ENCODE assay signal across 1 cellular context in the genomic region with DNA sequence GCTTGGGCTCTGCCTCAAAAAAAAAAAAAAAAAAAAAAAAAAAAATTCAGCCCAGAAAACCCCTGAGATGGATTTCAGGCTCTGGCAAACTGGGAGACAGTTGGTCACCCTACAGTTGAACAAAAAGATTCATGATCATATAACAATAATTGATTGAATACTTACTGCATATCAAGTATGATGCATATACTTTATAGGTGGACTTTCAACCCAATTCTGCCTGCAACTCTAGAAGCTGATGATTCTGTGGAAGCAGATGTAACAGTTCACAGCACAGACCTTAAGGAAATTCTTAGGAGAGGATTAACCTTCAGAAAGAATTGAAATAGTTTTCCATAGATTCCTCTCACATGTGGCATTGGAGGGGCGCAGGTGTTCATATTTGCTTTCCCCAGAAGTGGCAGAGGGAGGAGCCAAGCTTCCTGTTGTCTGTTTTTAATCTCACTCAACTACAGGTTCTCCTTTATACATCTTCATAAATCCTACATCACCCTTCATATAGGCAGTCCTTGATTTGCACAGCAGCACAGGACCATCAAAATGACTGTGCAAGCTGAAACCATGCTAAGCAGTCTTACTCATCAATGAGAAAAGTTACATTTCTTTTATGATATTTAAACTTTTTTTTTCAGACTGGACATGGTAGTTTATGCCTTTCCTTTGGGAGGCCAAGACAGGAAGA.
TF ChIP-seq lines count a peak whose summit lies in the region.

No MANE protein-coding gene starts in this region.

TF ChIP-seq in H1, 55 proteins besides CTCF, POLR2A, EP300 and RAD21:
- TF ChIP-seq, protein P1, sequence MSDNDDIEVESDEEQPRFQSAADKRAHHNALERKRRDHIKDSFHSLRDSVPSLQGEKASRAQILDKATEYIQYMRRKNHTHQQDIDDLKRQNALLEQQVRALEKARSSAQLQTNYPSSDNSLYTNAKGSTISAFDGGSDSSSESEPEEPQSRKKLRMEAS (IDR thresholded peaks at IDR 0.05): no peak
- TF ChIP-seq PHF8 (conservative IDR thresholded peaks at IDR 0.05; ENCODE audit: low read depth, low read length) (no peak), SUZ12 (IDR thresholded peaks at IDR 0.05; ENCODE audit: low read length) (no peak), TAF1 (IDR thresholded peaks at IDR 0.05; ENCODE audit: low read depth, low read length) (no peak), SP2 (IDR thresholded peaks at IDR 0.05; ENCODE audit: low read length) (no peak), YY1 (IDR thresholded peaks at IDR 0.05; ENCODE audit: low read depth, low read length) (no peak), SIRT6 (IDR thresholded peaks at IDR 0.05; ENCODE audit: low read length) (no peak), TAF7 (optimal IDR thresholded peaks at IDR 0.05; ENCODE audit: borderline replicate concordance, low read depth, low read length) (no peak), FOSL1 (IDR thresholded peaks at IDR 0.05; ENCODE audit: insufficient read depth, low read depth, low read length) (no peak), SRF (IDR thresholded peaks at IDR 0.05; ENCODE audit: low read depth, low read length) (no peak)
